In the genomic region with DNA sequence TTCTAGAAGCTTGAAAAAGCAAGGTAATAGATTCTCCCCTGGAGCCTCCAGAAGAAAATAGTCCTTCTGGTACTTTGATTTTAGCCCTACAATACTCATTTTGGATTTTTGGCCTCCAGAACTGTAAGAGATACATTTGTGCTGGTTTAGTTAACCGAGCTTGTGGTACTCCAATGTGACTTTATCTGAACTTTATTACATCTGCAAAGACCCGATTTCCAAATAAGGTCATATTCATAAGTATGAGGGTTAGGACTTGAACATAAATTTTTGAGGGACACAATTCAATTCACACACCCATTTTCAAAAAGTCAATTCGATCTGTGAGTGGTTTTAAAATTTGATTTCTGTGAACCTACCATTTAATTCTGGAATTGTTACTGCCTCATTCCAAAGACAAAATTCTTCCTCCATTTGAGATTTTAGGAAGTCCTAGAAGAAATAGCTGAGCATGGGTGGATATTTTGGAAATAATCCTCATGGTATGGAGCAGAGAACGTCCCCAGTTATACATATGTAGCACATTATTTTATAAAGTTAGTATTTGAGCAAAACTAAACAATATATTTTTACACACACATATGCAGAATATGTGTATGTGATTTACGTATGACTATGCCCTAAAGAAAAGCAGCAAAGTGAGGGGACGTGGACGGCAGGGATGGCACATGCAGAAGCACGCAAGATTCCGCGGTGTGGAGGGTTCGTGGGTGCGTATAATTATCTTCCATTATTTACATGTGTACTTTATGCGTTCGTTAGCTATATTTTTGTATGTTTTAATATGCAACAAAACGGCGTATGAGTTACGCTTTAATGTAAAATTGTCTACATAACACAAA, we compare ENCODE assay signal across 2 cellular contexts.
TF ChIP-seq lines count a peak whose summit lies in the region.

No MANE protein-coding gene starts in this region.

TF ChIP-seq in GM12878, 131 proteins besides CTCF, POLR2A, EP300 and RAD21:
- TF ChIP-seq, protein P1, sequence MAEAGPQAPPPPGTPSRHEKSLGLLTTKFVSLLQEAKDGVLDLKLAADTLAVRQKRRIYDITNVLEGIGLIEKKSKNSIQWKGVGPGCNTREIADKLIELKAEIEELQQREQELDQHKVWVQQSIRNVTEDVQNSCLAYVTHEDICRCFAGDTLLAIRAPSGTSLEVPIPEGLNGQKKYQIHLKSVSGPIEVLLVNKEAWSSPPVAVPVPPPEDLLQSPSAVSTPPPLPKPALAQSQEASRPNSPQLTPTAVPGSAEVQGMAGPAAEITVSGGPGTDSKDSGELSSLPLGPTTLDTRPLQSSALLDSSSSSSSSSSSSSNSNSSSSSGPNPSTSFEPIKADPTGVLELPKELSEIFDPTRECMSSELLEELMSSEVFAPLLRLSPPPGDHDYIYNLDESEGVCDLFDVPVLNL (IDR thresholded peaks at IDR 0.05; ENCODE audit: low read depth, low read length), result no peak
- TF ChIP-seq BACH1 (IDR thresholded peaks at IDR 0.05; ENCODE audit: borderline replicate concordance) (no peak), ZNF207 (IDR thresholded peaks at IDR 0.05; ENCODE audit: borderline replicate concordance) (no peak), SMAD5 (IDR thresholded peaks at IDR 0.05; ENCODE audit: low read depth) (no peak), LARP7 (IDR thresholded peaks at IDR 0.05) (no peak), POLR2AphosphoS5 (IDR thresholded peaks at IDR 0.05; ENCODE audit: low read length) (no peak), NFYA (IDR thresholded peaks at IDR 0.05; ENCODE audit: borderline replicate concordance, low read depth, low read length) (no peak), ZNF622 (IDR thresholded peaks at IDR 0.05) (no peak), SIN3A (IDR thresholded peaks at IDR 0.05; ENCODE audit: low read depth, low read length) (no peak)
TF ChIP-seq in GM12878: peak in this region for 0.

TF ChIP-seq in liver, 16 proteins besides CTCF, POLR2A, EP300 and RAD21:
- TF ChIP-seq SP1 (IDR thresholded peaks at IDR 0.05) (no peak), GABPA (IDR thresholded peaks at IDR 0.05 in 1 of 2, conservative IDR thresholded peaks at IDR 0.05 in 1 of 2) (no peak), RXRA (IDR thresholded peaks at IDR 0.05) (no peak), EGR1 (IDR thresholded peaks at IDR 0.05; ENCODE audit: low read depth in 2 of 2) (no peak), FOXA1 (IDR thresholded peaks at IDR 0.05) (no peak)
- TF ChIP-seq, protein P2, sequence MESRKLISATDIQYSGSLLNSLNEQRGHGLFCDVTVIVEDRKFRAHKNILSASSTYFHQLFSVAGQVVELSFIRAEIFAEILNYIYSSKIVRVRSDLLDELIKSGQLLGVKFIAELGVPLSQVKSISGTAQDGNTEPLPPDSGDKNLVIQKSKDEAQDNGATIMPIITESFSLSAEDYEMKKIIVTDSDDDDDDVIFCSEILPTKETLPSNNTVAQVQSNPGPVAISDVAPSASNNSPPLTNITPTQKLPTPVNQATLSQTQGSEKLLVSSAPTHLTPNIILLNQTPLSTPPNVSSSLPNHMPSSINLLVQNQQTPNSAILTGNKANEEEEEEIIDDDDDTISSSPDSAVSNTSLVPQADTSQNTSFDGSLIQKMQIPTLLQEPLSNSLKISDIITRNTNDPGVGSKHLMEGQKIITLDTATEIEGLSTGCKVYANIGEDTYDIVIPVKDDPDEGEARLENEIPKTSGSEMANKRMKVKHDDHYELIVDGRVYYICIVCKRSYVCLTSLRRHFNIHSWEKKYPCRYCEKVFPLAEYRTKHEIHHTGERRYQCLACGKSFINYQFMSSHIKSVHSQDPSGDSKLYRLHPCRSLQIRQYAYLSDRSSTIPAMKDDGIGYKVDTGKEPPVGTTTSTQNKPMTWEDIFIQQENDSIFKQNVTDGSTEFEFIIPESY (IDR thresholded peaks at IDR 0.05), result no peak
- TF ChIP-seq, protein P3, sequence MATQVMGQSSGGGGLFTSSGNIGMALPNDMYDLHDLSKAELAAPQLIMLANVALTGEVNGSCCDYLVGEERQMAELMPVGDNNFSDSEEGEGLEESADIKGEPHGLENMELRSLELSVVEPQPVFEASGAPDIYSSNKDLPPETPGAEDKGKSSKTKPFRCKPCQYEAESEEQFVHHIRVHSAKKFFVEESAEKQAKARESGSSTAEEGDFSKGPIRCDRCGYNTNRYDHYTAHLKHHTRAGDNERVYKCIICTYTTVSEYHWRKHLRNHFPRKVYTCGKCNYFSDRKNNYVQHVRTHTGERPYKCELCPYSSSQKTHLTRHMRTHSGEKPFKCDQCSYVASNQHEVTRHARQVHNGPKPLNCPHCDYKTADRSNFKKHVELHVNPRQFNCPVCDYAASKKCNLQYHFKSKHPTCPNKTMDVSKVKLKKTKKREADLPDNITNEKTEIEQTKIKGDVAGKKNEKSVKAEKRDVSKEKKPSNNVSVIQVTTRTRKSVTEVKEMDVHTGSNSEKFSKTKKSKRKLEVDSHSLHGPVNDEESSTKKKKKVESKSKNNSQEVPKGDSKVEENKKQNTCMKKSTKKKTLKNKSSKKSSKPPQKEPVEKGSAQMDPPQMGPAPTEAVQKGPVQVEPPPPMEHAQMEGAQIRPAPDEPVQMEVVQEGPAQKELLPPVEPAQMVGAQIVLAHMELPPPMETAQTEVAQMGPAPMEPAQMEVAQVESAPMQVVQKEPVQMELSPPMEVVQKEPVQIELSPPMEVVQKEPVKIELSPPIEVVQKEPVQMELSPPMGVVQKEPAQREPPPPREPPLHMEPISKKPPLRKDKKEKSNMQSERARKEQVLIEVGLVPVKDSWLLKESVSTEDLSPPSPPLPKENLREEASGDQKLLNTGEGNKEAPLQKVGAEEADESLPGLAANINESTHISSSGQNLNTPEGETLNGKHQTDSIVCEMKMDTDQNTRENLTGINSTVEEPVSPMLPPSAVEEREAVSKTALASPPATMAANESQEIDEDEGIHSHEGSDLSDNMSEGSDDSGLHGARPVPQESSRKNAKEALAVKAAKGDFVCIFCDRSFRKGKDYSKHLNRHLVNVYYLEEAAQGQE (IDR thresholded peaks at IDR 0.05), result no peak
